Comparison of ENCODE assay signal across 13 cellular contexts in the genomic region with DNA sequence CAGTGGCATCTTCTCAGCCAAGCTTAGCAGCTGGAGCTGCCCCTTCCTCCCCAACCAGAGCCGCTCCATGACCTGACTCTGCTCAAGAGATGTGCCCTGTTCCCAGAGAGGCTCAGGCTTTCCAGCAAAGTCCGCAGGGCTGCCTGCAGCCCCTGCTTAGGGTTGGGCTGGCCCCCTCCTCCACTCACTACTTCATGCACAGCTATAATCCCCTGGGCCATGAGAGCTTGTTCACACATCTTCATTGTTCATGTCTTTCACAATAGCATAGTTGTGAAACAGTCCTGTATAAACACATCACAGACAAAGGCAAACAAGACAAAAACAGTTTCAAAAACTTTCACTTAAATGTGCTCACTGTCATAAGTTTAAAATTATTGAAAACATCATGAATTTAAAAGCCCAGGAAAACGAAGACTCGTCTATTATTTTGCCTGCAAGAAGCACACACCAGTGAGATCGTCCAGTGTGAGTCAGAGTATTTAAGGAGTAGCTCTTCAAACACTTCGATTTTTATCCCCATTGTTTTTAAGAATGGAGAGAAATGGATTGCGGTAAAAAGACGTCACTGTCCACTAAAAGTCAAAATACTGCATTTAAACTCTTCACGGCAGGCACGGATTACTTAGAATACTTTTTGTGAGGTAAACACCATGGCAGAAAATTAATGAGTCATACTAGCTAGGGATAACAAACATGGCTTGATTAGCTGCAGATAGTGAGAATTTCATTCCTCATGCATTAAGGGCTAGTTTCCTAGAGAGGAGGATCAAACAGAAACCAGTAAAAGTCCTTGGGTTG. TPM values are rescaled to one million over a fixed set of nuclear protein-coding genes. Genes with fewer than 3 reads are reported as not detected.
DNase-seq lines count a peak whose midpoint lies in the region; ATAC-seq and TF ChIP-seq lines count a peak whose summit lies in the region.
"Had no signal": no experiment of that assay in that cellular context is flagged by ENCODE, and none has a peak within 500 bp of the region (broad histone marks: within the 10 kb centered on the region; RNA-seq: fewer than 3 reads in every experiment).

No MANE protein-coding gene starts in this region.

- no peak for TF ChIP-seq CTCF in heart left ventricle (IDR thresholded peaks at IDR 0.05)

- ATAC-seq in heart left ventricle (peak in 2 of 4 donors; percentile 10 to 11), Right ventricle myocardium inferior (no peak), GM18858 (IDR thresholded peaks at IDR 0.05; ENCODE audit: unreplicated experiment) (no peak)

- peak overlapping the region in 9 of 12 donors; percentile 34 to 80 (median 65) for H3K27ac ChIP-seq in heart left ventricle
- H3K27ac ChIP-seq: BLaER1 treated with 17β-estradiol and CSF1 and Interleukin-3, amounts not matched to agents 10 nM and 100 nM; gastrocnemius medialis had no signal

- WGBS in heart left ventricle, 4 donors, result 73 to 83% (median 76%) methylated on average over 10 of the region's 10 CpGs

- H3K36me3 ChIP-seq in heart left ventricle, result no peaks in the 10 kb centered on the region
- H3K36me3 ChIP-seq: BLaER1 treated with 17β-estradiol and CSF1 and Interleukin-3, amounts not matched to agents 10 nM and 100 nM; gastrocnemius medialis; MG63 had no signal

- intact Hi-C loops in heart left ventricle (cut with DNase I), result loop anchor here in 2 of 10 donors (5.0 kb wide), 2 partner anchors 37 to 42 kb away; a partner anchor contains a TSS
- intact Hi-C loops in Right ventricle myocardium inferior (cut with DNase I), result loop anchor here (5.0 kb wide), 1 partner anchor 78 kb away; no protein-coding TSS in a partner anchor

- DNase-seq in heart left ventricle (no peak), Right ventricle myocardium inferior (ENCODE audit: missing footprints) (no peak), dedifferentiated amniotic fluid mesenchymal stem cell (ENCODE audit: extremely low spot score) (peak; percentile 26), medulla oblongata (ENCODE audit: extremely low spot score) (peak; percentile 13), NCI-H446 (lab: John Stamatoyannopoulos, UW) (no peak), GOT3 (lab: John Stamatoyannopoulos, UW) (no peak), COR-L47 (lab: John Stamatoyannopoulos, UW) (no peak)
- DNase-seq: activated CD4-positive, alpha-beta T cell treated with anti-CD3 and anti-CD28 coated beads for 4 hours; activated naive CD4-positive, alpha-beta T cell treated with anti-CD3 and anti-CD28 coated beads, Interleukin-2, amount 50 U/mL, for 16 hours; gastrocnemius medialis had no signal

- H3K27me3 ChIP-seq in heart left ventricle, result no peaks in the 10 kb centered on the region
- H3K27me3 ChIP-seq: BLaER1 treated with 17β-estradiol and CSF1 and Interleukin-3, amounts not matched to agents 10 nM and 100 nM; gastrocnemius medialis; MG63 had no signal

- H3K9me3 ChIP-seq in heart left ventricle, result no peaks in the 10 kb centered on the region
- H3K9me3 ChIP-seq: BLaER1 treated with 17β-estradiol and CSF1 and Interleukin-3, amounts not matched to agents 10 nM and 100 nM; gastrocnemius medialis; MG63 had no signal

- no peak for TF ChIP-seq POLR2A in heart left ventricle (IDR thresholded peaks at IDR 0.05)

- H3K4me1 ChIP-seq in heart left ventricle, result peaks cover 4 to 51% (median 33%) of the 10 kb centered on the region in 12 donors
- H3K4me1 ChIP-seq: gastrocnemius medialis had no signal

- no peak overlapping the region for H3K4me3 ChIP-seq in heart left ventricle
- H3K4me3 ChIP-seq: BLaER1 treated with 17β-estradiol and CSF1 and Interleukin-3, amounts not matched to agents 10 nM and 100 nM; gastrocnemius medialis; MG63 had no signal

RNA-seq across cellular contexts. Expression of a gene that starts 40.7 kb away (rescaled TPM):
- total RNA-seq in heart left ventricle (10 to 100 TPM in 7 of 9 donors, 1 to 10 TPM in 2; 7.4 to 50.3 (median 29.6) TPM), Right ventricle myocardium inferior (27.5 TPM)
- 10 to 100 TPM; 13.9 to 14.1 TPM for polyA plus RNA-seq in heart left ventricle

Comparison
In these comparisons a context has a peak if more than half of its experiments do, and no peak if none do; other contexts are left out.
1. DNase-seq: peak in dedifferentiated amniotic fluid mesenchymal stem cell (single experiment) and medulla oblongata (single experiment); none in heart left ventricle (0 of 5), Right ventricle myocardium inferior (single experiment), NCI-H446 (0 of 2), GOT3 (single experiment) and COR-L47 (single experiment).